In the genomic region with DNA sequence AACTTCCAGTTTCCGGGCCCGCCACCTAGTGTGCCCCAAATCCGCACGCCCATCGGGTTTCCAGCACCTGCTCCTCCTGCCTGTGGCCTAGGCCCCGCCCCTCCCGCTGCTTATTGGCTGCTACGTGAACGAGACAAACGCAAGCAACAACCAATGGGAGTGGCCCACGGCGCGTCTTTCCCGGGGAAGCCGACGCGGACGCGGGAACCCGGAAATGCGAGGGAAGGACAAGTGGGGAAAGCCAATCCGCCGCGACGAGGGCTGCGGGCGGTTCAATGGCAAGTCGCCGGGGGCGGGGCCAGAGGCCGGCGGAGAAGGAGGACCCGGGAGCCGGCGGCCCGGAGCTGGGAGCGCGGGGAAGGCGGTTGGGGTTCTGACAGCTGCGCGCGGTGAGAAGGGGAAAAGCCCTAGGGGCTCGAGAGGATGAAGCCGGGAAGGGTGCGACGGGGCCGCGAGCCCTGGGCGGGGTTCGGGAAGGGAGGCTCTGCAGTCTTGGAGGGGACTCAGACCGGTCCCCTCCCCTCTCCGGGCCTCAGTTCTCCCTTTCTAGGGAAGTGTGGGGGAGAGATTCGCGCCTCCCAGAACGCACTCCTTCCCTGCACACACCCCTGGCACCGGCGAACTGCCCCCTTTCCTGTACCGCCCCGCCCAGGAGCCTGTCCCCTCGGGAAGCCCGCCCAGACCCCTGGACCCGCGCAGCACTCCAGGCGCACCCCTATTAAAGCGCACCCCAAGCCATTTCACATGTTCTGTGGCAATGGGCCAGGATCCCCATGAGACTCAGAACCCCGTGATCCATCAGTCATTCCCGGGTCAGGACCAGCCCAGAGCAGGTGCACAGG, we compare ENCODE assay signal across 8 cellular contexts. TPM values are rescaled to one million over a fixed set of nuclear protein-coding genes. Genes with fewer than 3 reads are reported as not detected.
DNase-seq lines count a peak whose midpoint lies in the region; ATAC-seq and TF ChIP-seq lines count a peak whose summit lies in the region.

A gene (plus strand): TSS at position 305 of the 842 bp plus-strand sequence. CDS start 1,696 bp downstream, outside the sequence.

- H3K9me3 ChIP-seq in PC-3 (ENCODE audit: low read length): no peaks in the 10 kb centered on the region

- intact Hi-C loops in PC-3 (cut with micrococcal nuclease): loop anchor here (1.0 to 10.0 kb wide), 5 partner anchors 32 to 830 kb away; a partner anchor contains a TSS

- BruUV-seq in PC-3 (replicated peaks; lab: Mats Ljungman, UMichigan): TSS peak; percentile 77

- peaks cover 3% of the 10 kb centered on the region; the same call in 1 of the 2 replicates for H4K20me1 ChIP-seq in PC-3 (ENCODE audit: low read length)

- POLR2A ChIA-PET in PC-3 (lab: Charles Lee; ENCODE audit: unreplicated experiment): interaction anchor here (0.6 to 0.9 kb wide), 3 partner anchors 33 to 515 kb away, joined by 3 to 4 read pairs (median 4); no protein-coding TSS in a partner anchor

- peak within 1 kb of the TSS; percentile 98 for H3K4me2 ChIP-seq in PC-3 (ENCODE audit: low read length)

- H2AFZ ChIP-seq in PC-3 (ENCODE audit: low read length): peak within 1 kb of the TSS; percentile 85

- peaks cover 11% of the 10 kb centered on the region; the same call in 1 of the 2 replicates for H3K4me1 ChIP-seq in PC-3 (ENCODE audit: insufficient read depth, low read length)

- H3K9ac ChIP-seq in PC-3 (ENCODE audit: low read length): peak within 1 kb of the TSS; percentile 86

- peak within 1 kb of the TSS; percentile 81 for H3K4me3 ChIP-seq in Jurkat, Clone E6-1 (ENCODE audit: low read length)
- peak within 1 kb of the TSS; percentile 90 for H3K4me3 ChIP-seq in PC-3 (ENCODE audit: low read length)
- H3K4me3 ChIP-seq in epithelial cell of proximal tubule (ENCODE audit: low read depth, low read length): peak within 1 kb of the TSS; percentile 92

- CTCF ChIA-PET in PC-3 (lab: Charles Lee): interaction anchor here (0.5 to 0.7 kb wide), 2 partner anchors 319 to 870 kb away, joined by 3 read pairs; no protein-coding TSS in a partner anchor

- H3F3A ChIP-seq in PC-3 (ENCODE audit: low read length, unreplicated experiment): no peaks in the 10 kb centered on the region

- no peaks in the 10 kb centered on the region for H3K9me2 ChIP-seq in PC-3 (replicated peaks; ENCODE audit: low read length)

- H3K27me3 ChIP-seq in PC-3 (ENCODE audit: low read length): no peaks in the 10 kb centered on the region

- H3K27ac ChIP-seq in PC-3 (ENCODE audit: low read length): no peak within 1 kb of the TSS

- H3K36me3 ChIP-seq in PC-3 (ENCODE audit: low read depth, low read length): peaks cover 23% of the 10 kb centered on the region

- ATAC-seq in GM21717 (IDR thresholded peaks at IDR 0.05; ENCODE audit: unreplicated experiment) (peak; percentile 67), PC-3 (peak; percentile 88)

- DNase-seq in DMS53 (lab: John Stamatoyannopoulos, UW) (peak; percentile 100), PC-3 (peak; percentile 99), activated T-cell treated with anti-CD3 and anti-CD28 coated beads for 48 hours (ENCODE audit: low read depth) (peak; percentile 99), epithelial cell of proximal tubule (ENCODE audit: low read depth) (peak; percentile 63), mucosa of gallbladder (ENCODE audit: low spot score) (peak; percentile 99)
- DNase-seq in Jurkat, Clone E6-1 (ENCODE audit: low read depth, low spot score): peak; percentile 98
- peak; percentile 100 for DNase-seq in stimulated activated CD8-positive, alpha-beta memory T cell treated with anti-CD3 and anti-CD28 coated beads, Interleukin-4, amount 100 ng/mL, for 24 hours (ENCODE audit: low read depth)

- H3K79me2 ChIP-seq in PC-3 (ENCODE audit: low read length): peaks cover 11% of the 10 kb centered on the region

- no peak for TF ChIP-seq CTCF in PC-3 (conservative IDR thresholded peaks at IDR 0.05; ENCODE audit: low read depth, low read length)
- TF ChIP-seq CTCF in epithelial cell of proximal tubule (conservative IDR thresholded peaks at IDR 0.05; ENCODE audit: low read depth, low read length): no peak

RNA-seq across cellular contexts. Expression of the gene that starts here (rescaled TPM):
- 5.0 TPM for polyA plus RNA-seq in Jurkat, Clone E6-1 (2012; ENCODE audit: insufficient read depth, insufficient read length)
- total RNA-seq in PC-3 (2014; rRNA removed): 6.4 and 18.5 TPM in 2 replicates
- 3.2 and 3.3 TPM in 2 replicates for total RNA-seq in epithelial cell of proximal tubule
- 7.6 TPM for total RNA-seq in mucosa of gallbladder
